In genomic region chr7:91127974-91128373, GRCh38 we compare ENCODE assay signal across 24 cellular contexts.
"Had no signal": no experiment of that assay in that cellular context is flagged by ENCODE, and none has a peak within 500 bp of the region (broad histone marks: within the 10 kb centered on the region; RNA-seq: fewer than 3 reads in every experiment).

No MANE protein-coding gene starts in this region.

- H3K36me3 Mint-ChIP-seq: activated naive CD8-positive, alpha-beta T cell treated with anti-CD3 and anti-CD28 coated beads, Interleukin-2, amount 10 ng/mL, durations not matched to agents 7 days and 5 days; stimulated activated effector memory CD8-positive, alpha-beta T cell treated with anti-CD3 and anti-CD28 coated beads, Interleukin-12 subunit alpha, Interleukin-12 subunit beta, amount 100 ng/mL, for 72 hours had no signal

- FAIRE-seq: frontal cortex, islet of Langerhans, TTC549 had no signal

- DNase-seq: activated CD4-positive, alpha-beta T cell treated with anti-CD3 and anti-CD28 coated beads for 1 hour; activated CD8-positive, alpha-beta memory T cell treated with anti-CD3 and anti-CD28 coated beads, Interleukin-2, amount 50 U/mL, for 48 hours; activated naive CD4-positive, alpha-beta T cell treated with Interleukin-2 at 50 U/mL for 16 hours; activated naive CD8-positive, alpha-beta T cell treated with anti-CD3 and anti-CD28 coated beads, Interleukin-2, amount 10 ng/mL, durations not matched to agents 7 days and 5 days; activated T-cell treated with anti-CD3 and anti-CD28 coated beads, Interleukin-2, amount 50 U/mL, for 4 hours; amygdala; cerebellar nuclear complex; head of caudate nucleus; nephron progenitor cell; nucleus accumbens; posterior cingulate gyrus; right lobe of liver; stimulated activated CD4-positive, alpha-beta T cell treated with anti-CD3 and anti-CD28 coated beads, Interleukin-2, amount 100 ng/mL, for 24 hours; stimulated activated naive CD8-positive, alpha-beta T cell treated with anti-CD3 and anti-CD28 coated beads, Interleukin-15, amount 100 ng/mL, for 72 hours; T-helper 1 cell had no signal

- ATAC-seq: activated T-cell treated with anti-CD3 and anti-CD28 coated beads, Interleukin-2, amount 50 U/mL, for 4 hours; stimulated activated effector memory CD8-positive, alpha-beta T cell treated with anti-CD3 and anti-CD28 coated beads, Interleukin-12 subunit alpha, Interleukin-12 subunit beta, amount 100 ng/mL, for 72 hours; stimulated activated naive CD8-positive, alpha-beta T cell treated with anti-CD3 and anti-CD28 coated beads, Interleukin-15, amount 100 ng/mL, for 72 hours had no signal

- H3K27ac ChIP-seq: epithelial cell of prostate, right lobe of liver, skin epidermis, suprapubic skin had no signal

- H3K27me3 Mint-ChIP-seq: activated naive CD8-positive, alpha-beta T cell treated with anti-CD3 and anti-CD28 coated beads, Interleukin-2, amount 10 ng/mL, durations not matched to agents 7 days and 5 days had no signal

- H3K4me1 ChIP-seq: right lobe of liver, suprapubic skin had no signal

- H3K27ac Mint-ChIP-seq: activated naive CD8-positive, alpha-beta T cell treated with anti-CD3 and anti-CD28 coated beads, Interleukin-2, amount 10 ng/mL, durations not matched to agents 7 days and 5 days; activated T-helper 2 cell treated with anti-CD3 and anti-CD28 coated beads, Interferon-gamma antibody, Interleukin-2, Interleukin-4, amounts not matched to agents 10 μg/mL and 5 μg/mL and 100 μg/mL, durations not matched to agents 14 hours and 24 hours and 36 hours; nephron progenitor cell; stimulated activated effector memory CD8-positive, alpha-beta T cell treated with anti-CD3 and anti-CD28 coated beads, Interleukin-12 subunit alpha, Interleukin-12 subunit beta, amount 100 ng/mL, for 72 hours; stimulated activated naive CD8-positive, alpha-beta T cell treated with anti-CD3 and anti-CD28 coated beads, Interleukin-15, amount 100 ng/mL, for 72 hours had no signal

- H3K4me3 ChIP-seq: right lobe of liver, skin epidermis, suprapubic skin had no signal

- H3K27me3 ChIP-seq: right lobe of liver, suprapubic skin, tibial nerve had no signal

- H3K9me3 Mint-ChIP-seq: activated naive CD8-positive, alpha-beta T cell treated with anti-CD3 and anti-CD28 coated beads, Interleukin-2, amount 10 ng/mL, durations not matched to agents 7 days and 5 days; activated T-cell treated with anti-CD3 and anti-CD28 coated beads, Interleukin-2, amount 50 U/mL, for 4 hours; activated T-helper 2 cell treated with anti-CD3 and anti-CD28 coated beads, Interferon-gamma antibody, Interleukin-2, Interleukin-4, amounts not matched to agents 10 μg/mL and 5 μg/mL and 100 μg/mL, durations not matched to agents 14 hours and 24 hours and 36 hours; nephron progenitor cell; stimulated activated naive CD8-positive, alpha-beta T cell treated with anti-CD3 and anti-CD28 coated beads, Interleukin-15, amount 100 ng/mL, for 72 hours had no signal

- H3K4me1 Mint-ChIP-seq: activated naive CD8-positive, alpha-beta T cell treated with anti-CD3 and anti-CD28 coated beads, Interleukin-2, amount 10 ng/mL, durations not matched to agents 7 days and 5 days; stimulated activated effector memory CD8-positive, alpha-beta T cell treated with anti-CD3 and anti-CD28 coated beads, Interleukin-12 subunit alpha, Interleukin-12 subunit beta, amount 100 ng/mL, for 72 hours; stimulated activated naive CD8-positive, alpha-beta T cell treated with anti-CD3 and anti-CD28 coated beads, Interleukin-15, amount 100 ng/mL, for 72 hours had no signal

- H3K4me3 Mint-ChIP-seq: activated naive CD8-positive, alpha-beta T cell treated with anti-CD3 and anti-CD28 coated beads, Interleukin-2, amount 10 ng/mL, durations not matched to agents 7 days and 5 days; activated T-cell treated with anti-CD3 and anti-CD28 coated beads, Interleukin-2, amount 50 U/mL, for 4 hours; nephron progenitor cell; stimulated activated effector memory CD8-positive, alpha-beta T cell treated with anti-CD3 and anti-CD28 coated beads, Interleukin-12 subunit alpha, Interleukin-12 subunit beta, amount 100 ng/mL, for 72 hours; stimulated activated naive CD8-positive, alpha-beta T cell treated with anti-CD3 and anti-CD28 coated beads, Interleukin-15, amount 100 ng/mL, for 72 hours had no signal
